8 cellular contexts compared by ENCODE assay signal in the genomic region with DNA sequence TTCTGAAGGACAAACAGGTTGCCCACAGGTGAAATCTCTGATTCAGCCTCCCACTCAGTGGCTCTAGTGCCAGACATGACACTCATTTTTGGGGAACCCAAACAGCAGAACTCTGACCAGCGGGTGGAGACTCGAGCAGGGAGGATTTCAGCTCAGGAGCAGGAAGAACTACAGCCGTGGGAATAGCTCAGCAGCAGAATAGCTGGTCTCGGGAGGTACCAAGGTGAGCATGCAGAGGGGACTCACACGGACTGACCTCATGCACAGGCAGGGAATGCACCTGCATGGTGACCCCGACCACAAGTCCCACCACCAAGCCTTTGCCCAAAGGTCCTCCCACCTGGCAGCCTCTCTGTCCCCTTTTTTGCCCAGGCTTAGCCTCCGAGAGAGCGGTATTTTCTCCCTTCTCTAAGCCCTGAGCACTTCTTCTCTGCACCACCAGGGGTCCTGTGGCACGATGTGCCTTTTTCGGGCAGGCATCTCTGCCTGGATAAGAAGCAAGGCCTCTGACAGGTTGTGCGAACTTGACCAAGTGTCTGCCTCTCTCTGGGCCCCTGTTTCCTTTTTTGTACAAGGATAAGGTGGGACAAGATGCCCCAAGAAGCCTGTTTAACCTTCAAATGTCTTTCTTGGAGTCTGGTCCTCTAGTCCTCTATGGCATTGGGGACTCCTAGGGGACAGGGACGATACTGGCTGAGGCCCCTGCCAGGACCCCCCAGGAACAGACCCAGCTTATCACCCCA. TPM values are rescaled to one million over a fixed set of nuclear protein-coding genes. Genes with fewer than 3 reads are reported as not detected.
A peak's percentile ranks its signal among the peaks of the same experiment; 100 is the strongest.
DNase-seq lines count a peak whose midpoint lies in the region; ATAC-seq and TF ChIP-seq lines count a peak whose summit lies in the region.

No MANE protein-coding gene starts in this region.

- peaks cover 22% of the 10 kb centered on the region for H3K4me1 Mint-ChIP-seq in activated CD8-positive, alpha-beta T cell treated with anti-CD3 and anti-CD28 coated beads, Interleukin-2, amount 10 ng/mL, durations not matched to agents 7 days and 5 days (ENCODE audit: low read depth)
- H3K4me1 Mint-ChIP-seq in endothelial cell (ENCODE audit: unreplicated experiment) (no peaks in the 10 kb centered on the region), neural crest cell (peaks cover 8% of the 10 kb centered on the region)

- H3K4me3 Mint-ChIP-seq in activated CD8-positive, alpha-beta T cell treated with anti-CD3 and anti-CD28 coated beads, Interleukin-2, amount 10 ng/mL, durations not matched to agents 7 days and 5 days, result no peak overlapping the region
- no peak overlapping the region for H3K4me3 Mint-ChIP-seq in endothelial cell (ENCODE audit: unreplicated experiment)
- H3K4me3 Mint-ChIP-seq in neural crest cell, result no peak overlapping the region

- H3K27ac Mint-ChIP-seq in activated CD8-positive, alpha-beta T cell treated with anti-CD3 and anti-CD28 coated beads, Interleukin-2, amount 10 ng/mL, durations not matched to agents 7 days and 5 days, result no peak overlapping the region
- H3K27ac Mint-ChIP-seq in endothelial cell (ENCODE audit: unreplicated experiment) (no peak overlapping the region), neural crest cell (ENCODE audit: unreplicated experiment) (no peak overlapping the region)

- CTCF ChIA-PET in activated CD8-positive, alpha-beta T cell treated with anti-CD3 and anti-CD28 coated beads, Interleukin-2, amount 10 ng/mL, durations not matched to agents 7 days and 5 days (lab: Charles Lee), result interaction anchor here (1.0 to 2.8 kb wide), 8 partner anchors 15 to 192 kb away, joined by 3 to 57 read pairs (median 6); no protein-coding TSS in a partner anchor

- POLR2A ChIA-PET in activated CD8-positive, alpha-beta T cell treated with anti-CD3 and anti-CD28 coated beads, Interleukin-2, amount 10 ng/mL, durations not matched to agents 7 days and 5 days (lab: Charles Lee), result interaction anchor here (1.0 kb wide), 1 partner anchor 15 kb away, joined by 3 read pairs; no protein-coding TSS in a partner anchor

- TF ChIP-seq CTCF in endothelial cell (IDR thresholded peaks at IDR 0.05; ENCODE audit: unreplicated experiment) (peak; percentile 83), neural crest cell (conservative IDR thresholded peaks at IDR 0.05) (peak; percentile 80)

- ATAC-seq in GM18858 (IDR thresholded peaks at IDR 0.05; ENCODE audit: unreplicated experiment) (peak; percentile 47), HG03571 (IDR thresholded peaks at IDR 0.05; ENCODE audit: unreplicated experiment) (no peak)
- ATAC-seq in activated CD8-positive, alpha-beta T cell treated with anti-CD3 and anti-CD28 coated beads, Interleukin-2, amount 10 ng/mL, durations not matched to agents 7 days and 5 days, result peak; percentile 97

- H3K27me3 Mint-ChIP-seq in activated CD8-positive, alpha-beta T cell treated with anti-CD3 and anti-CD28 coated beads, Interleukin-2, amount 10 ng/mL, durations not matched to agents 7 days and 5 days (ENCODE audit: low read depth), result no peaks in the 10 kb centered on the region
- H3K27me3 Mint-ChIP-seq in endothelial cell (ENCODE audit: unreplicated experiment) (peaks cover 8% of the 10 kb centered on the region), neural crest cell (ENCODE audit: low read depth) (no peaks in the 10 kb centered on the region)

- no peaks in the 10 kb centered on the region for H3K36me3 Mint-ChIP-seq in activated CD8-positive, alpha-beta T cell treated with anti-CD3 and anti-CD28 coated beads, Interleukin-2, amount 10 ng/mL, durations not matched to agents 7 days and 5 days (ENCODE audit: low read depth)
- H3K36me3 Mint-ChIP-seq in endothelial cell (ENCODE audit: low read depth, unreplicated experiment) (peaks cover 6% of the 10 kb centered on the region), neural crest cell (ENCODE audit: low read depth) (no peaks in the 10 kb centered on the region)

- H3K9me3 Mint-ChIP-seq in activated CD8-positive, alpha-beta T cell treated with anti-CD3 and anti-CD28 coated beads, Interleukin-2, amount 10 ng/mL, durations not matched to agents 7 days and 5 days (ENCODE audit: insufficient read depth), result no peaks in the 10 kb centered on the region
- H3K9me3 Mint-ChIP-seq in endothelial cell (ENCODE audit: unreplicated experiment), result no peaks in the 10 kb centered on the region
- no peaks in the 10 kb centered on the region for H3K9me3 Mint-ChIP-seq in neural crest cell

- peak; percentile 43 for DNase-seq in 8988T
- peak; percentile 44 for DNase-seq in NCI-H69 (lab: John Stamatoyannopoulos, UW)
- DNase-seq in activated CD8-positive, alpha-beta T cell treated with anti-CD3 and anti-CD28 coated beads, Interleukin-2, amount 10 ng/mL, durations not matched to agents 7 days and 5 days, result peak; percentile 76
- DNase-seq in endothelial cell (ENCODE audit: low spot score), result peak; percentile 59
- DNase-seq in neural crest cell (ENCODE audit: low read depth, low spot score), result peak; percentile 60
- no peak for DNase-seq in NCI-H1105 (lab: John Stamatoyannopoulos, UW)

RNA-seq across cellular contexts. Expression of a gene that starts 8.8 kb away (rescaled TPM):
- total RNA-seq in activated CD8-positive, alpha-beta T cell treated with anti-CD3 and anti-CD28 coated beads, Interleukin-2, amount 10 ng/mL, durations not matched to agents 7 days and 5 days, result under 1 TPM; 0.08 to 0.21 TPM
- total RNA-seq in endothelial cell (ENCODE audit: unreplicated experiment) (0.46 TPM), neural crest cell (not detected in 2 replicates)

RNA-seq across cellular contexts. Expression of a gene that starts 28.2 kb away (rescaled TPM):
- 100 to 1,000 TPM; 271 to 272 TPM for total RNA-seq in activated CD8-positive, alpha-beta T cell treated with anti-CD3 and anti-CD28 coated beads, Interleukin-2, amount 10 ng/mL, durations not matched to agents 7 days and 5 days
- total RNA-seq in endothelial cell (ENCODE audit: unreplicated experiment) (9.7 TPM), neural crest cell (15.2 and 16.6 TPM in 2 replicates)

RNA-seq across cellular contexts. Expression of a gene that starts 39.9 kb away (rescaled TPM):
- 10 to 100 TPM; 20.9 to 22.7 TPM for total RNA-seq in activated CD8-positive, alpha-beta T cell treated with anti-CD3 and anti-CD28 coated beads, Interleukin-2, amount 10 ng/mL, durations not matched to agents 7 days and 5 days
- total RNA-seq in endothelial cell (ENCODE audit: unreplicated experiment) (48.0 TPM), neural crest cell (50.1 and 54.8 TPM in 2 replicates)

Comparison
In these comparisons a context has a peak if more than half of its experiments do, and no peak if none do; other contexts are left out.
1. RNA of a gene that starts 28.2 kb away (total RNA-seq): 271 to 272 TPM in activated CD8-positive, alpha-beta T cell treated with anti-CD3 and anti-CD28 coated beads, Interleukin-2, amount 10 ng/mL, durations not matched to agents 7 days and 5 days; 15.2 to 16.6 TPM in neural crest cell and 9.7 TPM in endothelial cell (single experiment); every median in the first group is over 10 times any median in the second.